Comparison of ENCODE assay signal across 1 cellular context in genomic region chr17:82019905-82020873, GRCh38.
TF ChIP-seq lines count a peak whose summit lies in the region.

No MANE protein-coding gene starts in this region.

TF ChIP-seq in K562, 482 proteins besides CTCF, POLR2A, EP300 and RAD21 (continued from another document):
- TF ChIP-seq EGR1 (conservative IDR thresholded peaks at IDR 0.05) (peak; percentile 50; the same call in 1 of the 2 replicates), CREM (IDR thresholded peaks at IDR 0.05; ENCODE audit: low read depth) (peak; percentile 71), TAF1 (IDR thresholded peaks at IDR 0.05; ENCODE audit: control insufficient read depth, extremely low read depth, insufficient read depth, low read length, severe bottlenecking) (no peak), POLR2G (IDR thresholded peaks at IDR 0.05; ENCODE audit: low read depth, low read length) (peak; percentile 35; the same call in 1 of the 2 replicates), PHTF2 (CRISPR knock-in tag; IDR thresholded peaks at IDR 0.05) (no peak)
